Comparison of ENCODE assay signal across 2 cellular contexts in the genomic region with DNA sequence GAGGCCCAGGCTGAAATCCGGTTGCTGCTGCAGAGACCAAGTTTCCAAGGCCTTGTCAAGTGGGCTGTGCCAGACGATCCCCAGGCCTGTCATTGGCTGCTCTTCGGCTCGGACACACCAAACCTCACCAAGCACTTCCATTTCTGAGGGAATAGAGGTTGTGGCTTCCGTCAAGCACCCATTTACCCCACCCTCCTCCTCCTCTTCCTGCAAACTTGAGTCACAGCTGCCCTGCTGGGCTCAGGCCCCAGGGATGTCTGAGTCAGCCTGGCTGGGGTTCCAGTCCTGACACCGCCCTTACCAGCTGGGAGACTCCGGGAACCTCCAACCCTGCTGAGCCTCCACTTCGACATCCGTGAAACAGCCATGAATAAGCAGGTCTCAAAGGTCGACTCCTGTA. TPM values are rescaled to one million over a fixed set of nuclear protein-coding genes. Genes with fewer than 3 reads are reported as not detected.
"Had no signal": no experiment of that assay in that cellular context is flagged by ENCODE, and none has a peak within 500 bp of the region (broad histone marks: within the 10 kb centered on the region; RNA-seq: fewer than 3 reads in every experiment).

No MANE protein-coding gene starts in this region.

RNA-seq across cellular contexts. Expression of a gene that starts 31.1 kb away (rescaled TPM):
- total RNA-seq: bronchial epithelial cell had no signal
- polyA plus RNA-seq: SK-N-SH had no signal
